ENCODE assay signal across 1 cellular context in the genomic region with DNA sequence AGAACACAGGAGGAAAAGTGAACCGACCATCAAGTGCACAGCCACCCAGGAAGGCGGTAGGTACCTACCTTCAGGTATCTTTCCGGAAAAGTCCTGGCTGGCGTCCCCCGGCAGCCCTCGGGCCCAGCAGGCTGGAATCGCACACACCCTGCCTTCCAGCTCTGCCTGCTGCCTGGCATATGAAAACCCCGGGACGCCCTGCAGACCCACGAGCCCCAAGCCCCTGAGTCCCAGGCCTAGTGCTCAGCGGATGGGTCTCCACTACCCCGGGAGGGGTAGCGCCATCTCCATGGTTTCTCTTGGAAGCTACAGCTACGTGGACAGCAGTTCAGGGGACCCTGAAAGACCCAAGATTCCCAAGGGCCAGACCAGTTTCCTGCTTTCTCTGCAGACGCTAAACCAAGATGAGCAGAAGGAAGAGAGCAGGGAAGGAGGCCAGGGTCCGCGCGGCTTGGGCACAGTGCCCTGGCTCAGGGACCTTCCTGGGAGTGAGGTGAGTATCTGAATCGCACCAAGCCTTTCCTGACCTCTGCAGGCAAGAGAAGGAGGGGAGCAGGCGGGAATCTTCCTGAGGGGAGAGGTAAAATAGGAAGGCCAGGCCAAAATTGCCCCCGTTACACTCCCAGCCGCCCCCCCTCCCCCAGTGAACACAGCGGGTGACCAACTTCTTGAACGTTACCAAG.
TF ChIP-seq lines count a peak whose summit lies in the region.

No MANE protein-coding gene starts in this region.

TF ChIP-seq in GM23338, 12 proteins besides CTCF, POLR2A, EP300 and RAD21 (continued from another document):
- TF ChIP-seq REST (IDR thresholded peaks at IDR 0.05; ENCODE audit: unreplicated experiment): no peak
